8 cellular contexts compared by ENCODE assay signal in the genomic region with DNA sequence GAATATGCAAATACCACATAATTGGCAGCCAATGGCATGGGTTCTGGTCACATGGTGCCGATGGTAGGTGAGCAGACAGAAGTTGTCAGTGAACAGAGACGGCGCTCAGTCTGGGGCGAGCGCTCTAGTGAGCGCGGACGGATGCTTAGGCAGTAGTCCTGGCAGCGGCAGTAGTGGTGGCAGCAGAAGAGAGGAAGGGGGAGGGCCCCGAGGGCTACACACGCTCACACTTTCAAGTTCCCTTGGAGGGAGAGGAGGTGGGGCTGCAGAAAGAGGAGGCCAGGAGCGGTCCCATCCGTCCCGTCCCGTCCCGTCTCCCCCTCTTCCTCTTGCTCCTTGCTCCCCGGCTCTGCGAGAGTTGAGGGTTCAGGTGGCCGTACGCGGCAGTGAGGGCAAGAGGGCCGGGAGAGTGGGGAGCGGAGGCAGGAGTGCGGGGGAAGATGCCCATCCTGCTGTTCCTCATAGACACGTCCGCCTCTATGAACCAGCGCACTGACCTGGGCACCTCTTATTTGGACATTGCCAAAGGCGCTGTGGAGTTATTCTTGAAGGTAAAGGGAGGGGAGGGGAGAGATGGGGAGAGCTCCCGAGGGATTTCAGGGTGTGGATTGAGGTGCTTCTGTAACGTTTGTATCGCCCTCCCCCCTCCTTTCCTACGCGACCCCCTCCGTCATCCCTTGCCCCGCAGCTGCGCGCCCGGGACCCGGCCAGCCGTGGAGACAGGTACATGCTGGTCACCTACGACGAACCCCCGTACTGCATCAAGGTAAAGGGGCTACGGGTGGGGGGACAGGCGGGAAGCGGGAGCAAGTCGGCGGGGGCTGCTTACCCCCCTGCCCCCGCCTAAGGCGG.
DNase-seq lines count a peak whose midpoint lies in the region; ATAC-seq, FAIRE-seq and TF ChIP-seq lines count a peak whose summit lies in the region.

A gene with protein sequence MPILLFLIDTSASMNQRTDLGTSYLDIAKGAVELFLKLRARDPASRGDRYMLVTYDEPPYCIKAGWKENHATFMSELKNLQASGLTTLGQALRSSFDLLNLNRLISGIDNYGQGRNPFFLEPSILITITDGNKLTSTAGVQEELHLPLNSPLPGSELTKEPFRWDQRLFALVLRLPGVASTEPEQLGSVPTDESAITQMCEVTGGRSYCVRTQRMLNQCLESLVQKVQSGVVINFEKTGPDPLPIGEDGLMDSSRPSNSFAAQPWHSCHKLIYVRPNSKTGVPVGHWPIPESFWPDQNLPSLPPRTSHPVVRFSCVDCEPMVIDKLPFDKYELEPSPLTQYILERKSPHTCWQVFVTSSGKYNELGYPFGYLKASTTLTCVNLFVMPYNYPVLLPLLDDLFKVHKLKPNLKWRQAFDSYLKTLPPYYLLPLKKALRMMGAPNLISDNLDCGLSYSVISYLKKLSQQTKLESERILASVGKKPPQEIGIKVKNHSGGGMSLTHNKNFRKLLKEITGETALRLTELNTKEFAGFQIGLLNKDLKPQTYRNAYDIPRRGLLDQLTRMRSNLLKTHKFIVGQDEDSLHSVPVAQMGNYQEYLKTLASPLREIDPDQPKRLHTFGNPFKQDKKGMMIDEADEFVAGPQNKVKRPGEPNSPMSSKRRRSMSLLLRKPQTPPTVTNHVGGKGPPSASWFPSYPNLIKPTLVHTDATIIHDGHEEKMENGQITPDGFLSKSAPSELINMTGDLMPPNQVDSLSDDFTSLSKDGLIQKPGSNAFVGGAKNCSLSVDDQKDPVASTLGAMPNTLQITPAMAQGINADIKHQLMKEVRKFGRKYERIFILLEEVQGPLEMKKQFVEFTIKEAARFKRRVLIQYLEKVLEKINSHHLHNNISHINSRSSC (plus strand): TSS at position 108 of the 852 bp plus-strand sequence. CDS start 333 bp downstream, at position 441.

- no peaks in the 10 kb centered on the region for H3K27me3 Mint-ChIP-seq in nephron progenitor cell (ENCODE audit: low read depth, poor library complexity)
- no peaks in the 10 kb centered on the region for H3K27me3 Mint-ChIP-seq in stimulated activated naive CD8-positive, alpha-beta T cell treated with anti-CD3 and anti-CD28 coated beads, Interleukin-15, Interleukin-2, amounts not matched to agents 100 ng/mL and 50 ng/mL, for 24 hours

- no peak for TF ChIP-seq CTCF in D721Med (IDR thresholded peaks at IDR 0.05; ENCODE audit: insufficient read depth, missing control alignments)
- TF ChIP-seq CTCF in fibroblast of pulmonary artery (IDR thresholded peaks at IDR 0.05; ENCODE audit: low read length, missing control alignments) = no peak
- no peak for TF ChIP-seq CTCF in nephron progenitor cell (IDR thresholded peaks at IDR 0.05)

- peak within 1 kb of the TSS; percentile 98 for H3K27ac Mint-ChIP-seq in nephron progenitor cell
- peak within 1 kb of the TSS; percentile 98 for H3K27ac Mint-ChIP-seq in stimulated activated naive CD8-positive, alpha-beta T cell treated with anti-CD3 and anti-CD28 coated beads, Interleukin-15, Interleukin-2, amounts not matched to agents 100 ng/mL and 50 ng/mL, for 24 hours

- H3K27ac ChIP-seq in HUES48 (ENCODE audit: low read depth, low read length) = peak within 1 kb of the TSS; percentile 71

- DNase-seq in D721Med (ENCODE audit: insufficient read length, low spot score) (peak; percentile 29), SHP77 (lab: John Stamatoyannopoulos, UW) (peak; percentile 78 to 85), fibroblast of pulmonary artery (ENCODE audit: low read depth) (peak; percentile 92), nephron progenitor cell (peak; percentile 70)
- peak; percentile 74 for DNase-seq in activated T-helper 9 cell treated with anti-CD3 and anti-CD28 coated beads, Interleukin-2, amount 50 U/mL, for 16 hours (ENCODE audit: low read depth)

- H3K27me3 ChIP-seq in HUES48 (ENCODE audit: control insufficient read depth, insufficient read depth, low read length) = no peaks in the 10 kb centered on the region

- FAIRE-seq in D721Med (lab: Jason Lieb, UNC) = peak; percentile 87

- peaks cover 35% of the 10 kb centered on the region for H3K4me1 Mint-ChIP-seq in nephron progenitor cell
- H3K4me1 Mint-ChIP-seq in stimulated activated naive CD8-positive, alpha-beta T cell treated with anti-CD3 and anti-CD28 coated beads, Interleukin-15, Interleukin-2, amounts not matched to agents 100 ng/mL and 50 ng/mL, for 24 hours (ENCODE audit: low read depth) = peaks cover 50% of the 10 kb centered on the region

- ATAC-seq in GM21423 (IDR thresholded peaks at IDR 0.05; ENCODE audit: unreplicated experiment) = peak; percentile 75

- no peaks in the 10 kb centered on the region for H3K9me3 ChIP-seq in HUES48 (ENCODE audit: control insufficient read depth, insufficient read depth, low read length)

- H3K4me3 ChIP-seq in HUES48 (ENCODE audit: low read depth, low read length) (peak within 1 kb of the TSS; percentile 82), fibroblast of pulmonary artery (replicated peaks; ENCODE audit: low read depth, low read length) (peak within 1 kb of the TSS; percentile 62)

- peak within 1 kb of the TSS; percentile 67 for H3K9ac ChIP-seq in HUES48 (ENCODE audit: low read depth, low read length)

- H3K4me1 ChIP-seq in HUES48 (ENCODE audit: control insufficient read depth, insufficient read depth, low read length) = peaks cover 9% of the 10 kb centered on the region

- no peaks in the 10 kb centered on the region for H3K36me3 ChIP-seq in HUES48 (ENCODE audit: control insufficient read depth, insufficient read depth, low read length)

- peaks cover 33% of the 10 kb centered on the region for H3K9me3 Mint-ChIP-seq in nephron progenitor cell
- no peaks in the 10 kb centered on the region for H3K9me3 Mint-ChIP-seq in stimulated activated naive CD8-positive, alpha-beta T cell treated with anti-CD3 and anti-CD28 coated beads, Interleukin-15, Interleukin-2, amounts not matched to agents 100 ng/mL and 50 ng/mL, for 24 hours

- H3K4me3 Mint-ChIP-seq in nephron progenitor cell = peak within 1 kb of the TSS; percentile 96
- peak within 1 kb of the TSS; percentile 98 for H3K4me3 Mint-ChIP-seq in stimulated activated naive CD8-positive, alpha-beta T cell treated with anti-CD3 and anti-CD28 coated beads, Interleukin-15, Interleukin-2, amounts not matched to agents 100 ng/mL and 50 ng/mL, for 24 hours

- H3K36me3 Mint-ChIP-seq in nephron progenitor cell (ENCODE audit: low read depth) = peaks cover 6% of the 10 kb centered on the region
- peaks cover 25% of the 10 kb centered on the region for H3K36me3 Mint-ChIP-seq in stimulated activated naive CD8-positive, alpha-beta T cell treated with anti-CD3 and anti-CD28 coated beads, Interleukin-15, Interleukin-2, amounts not matched to agents 100 ng/mL and 50 ng/mL, for 24 hours (ENCODE audit: low read depth)

Comparison
In these comparisons a context has a peak if more than half of its experiments do, and no peak if none do; other contexts are left out.
1. Peak in every context shown above with its lines: DNase-seq, ATAC-seq, H3K4me3 ChIP-seq and H3K27ac ChIP-seq.
2. DNase-seq: peak in every context shown above with its lines; median percentile 92 in fibroblast of pulmonary artery; 82 in SHP77; 74 in activated T-helper 9 cell treated with anti-CD3 and anti-CD28 coated beads, Interleukin-2, amount 50 U/mL, for 16 hours; 70 in nephron progenitor cell; 29 in D721Med.